In the genomic region with DNA sequence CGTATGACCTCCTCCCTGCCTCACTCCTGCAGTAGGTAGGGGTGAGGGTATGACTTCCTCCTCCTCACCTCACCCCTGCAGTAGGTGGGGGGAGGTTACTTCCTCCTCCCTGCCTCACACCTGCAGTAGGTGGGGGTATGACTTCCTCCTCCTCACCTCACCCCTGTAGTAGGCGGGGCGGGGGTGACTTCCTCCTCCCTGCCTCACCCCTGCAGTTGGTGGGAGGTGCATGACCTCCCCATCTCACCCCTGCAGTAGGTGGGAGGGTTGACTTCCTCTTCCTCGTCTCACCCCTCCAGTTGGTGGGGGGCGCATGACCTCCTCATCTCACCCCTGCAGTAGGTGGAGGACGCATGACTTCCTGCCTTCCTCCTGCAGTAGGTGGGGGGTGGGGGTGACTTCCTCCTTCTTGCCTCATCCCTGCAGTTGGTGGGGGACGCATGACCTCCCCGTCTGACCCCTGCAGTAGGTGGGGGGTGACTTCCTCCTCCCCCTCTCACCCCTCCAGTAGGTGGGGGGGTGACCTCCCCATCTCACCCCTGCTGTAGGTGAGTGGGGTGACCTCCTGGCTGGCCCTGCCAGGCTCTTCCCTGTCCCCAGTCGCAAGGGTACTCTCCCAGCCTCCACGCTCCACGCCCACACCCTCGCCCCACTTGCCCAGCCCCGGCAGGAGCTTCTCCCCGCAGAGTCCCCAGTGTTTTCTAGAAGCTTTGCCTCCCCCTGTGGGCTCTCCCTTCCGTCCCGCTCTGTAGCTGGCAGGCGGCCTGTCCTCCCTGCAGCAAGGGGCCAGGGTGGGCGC, we compare ENCODE assay signal across 1 cellular context.
TF ChIP-seq lines count a peak whose summit lies in the region.

No MANE protein-coding gene starts in this region.

TF ChIP-seq in GM12878, 131 proteins besides CTCF, POLR2A, EP300 and RAD21:
- peak; percentile 16; the same call in 1 of the 2 replicates for TF ChIP-seq SPI1 (IDR thresholded peaks at IDR 0.05; ENCODE audit: borderline replicate concordance, insufficient read depth, low read depth, low read length)
- TF ChIP-seq, protein P1, sequence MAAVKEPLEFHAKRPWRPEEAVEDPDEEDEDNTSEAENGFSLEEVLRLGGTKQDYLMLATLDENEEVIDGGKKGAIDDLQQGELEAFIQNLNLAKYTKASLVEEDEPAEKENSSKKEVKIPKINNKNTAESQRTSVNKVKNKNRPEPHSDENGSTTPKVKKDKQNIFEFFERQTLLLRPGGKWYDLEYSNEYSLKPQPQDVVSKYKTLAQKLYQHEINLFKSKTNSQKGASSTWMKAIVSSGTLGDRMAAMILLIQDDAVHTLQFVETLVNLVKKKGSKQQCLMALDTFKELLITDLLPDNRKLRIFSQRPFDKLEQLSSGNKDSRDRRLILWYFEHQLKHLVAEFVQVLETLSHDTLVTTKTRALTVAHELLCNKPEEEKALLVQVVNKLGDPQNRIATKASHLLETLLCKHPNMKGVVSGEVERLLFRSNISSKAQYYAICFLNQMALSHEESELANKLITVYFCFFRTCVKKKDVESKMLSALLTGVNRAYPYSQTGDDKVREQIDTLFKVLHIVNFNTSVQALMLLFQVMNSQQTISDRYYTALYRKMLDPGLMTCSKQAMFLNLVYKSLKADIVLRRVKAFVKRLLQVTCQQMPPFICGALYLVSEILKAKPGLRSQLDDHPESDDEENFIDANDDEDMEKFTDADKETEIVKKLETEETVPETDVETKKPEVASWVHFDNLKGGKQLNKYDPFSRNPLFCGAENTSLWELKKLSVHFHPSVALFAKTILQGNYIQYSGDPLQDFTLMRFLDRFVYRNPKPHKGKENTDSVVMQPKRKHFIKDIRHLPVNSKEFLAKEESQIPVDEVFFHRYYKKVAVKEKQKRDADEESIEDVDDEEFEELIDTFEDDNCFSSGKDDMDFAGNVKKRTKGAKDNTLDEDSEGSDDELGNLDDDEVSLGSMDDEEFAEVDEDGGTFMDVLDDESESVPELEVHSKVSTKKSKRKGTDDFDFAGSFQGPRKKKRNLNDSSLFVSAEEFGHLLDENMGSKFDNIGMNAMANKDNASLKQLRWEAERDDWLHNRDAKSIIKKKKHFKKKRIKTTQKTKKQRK (IDR thresholded peaks at IDR 0.05; ENCODE audit: low read depth, low read length): no peak
- peak; percentile 40; the same call in 1 of the 2 replicates for TF ChIP-seq NR2F1 (conservative IDR thresholded peaks at IDR 0.05)
- TF ChIP-seq, protein P2, sequence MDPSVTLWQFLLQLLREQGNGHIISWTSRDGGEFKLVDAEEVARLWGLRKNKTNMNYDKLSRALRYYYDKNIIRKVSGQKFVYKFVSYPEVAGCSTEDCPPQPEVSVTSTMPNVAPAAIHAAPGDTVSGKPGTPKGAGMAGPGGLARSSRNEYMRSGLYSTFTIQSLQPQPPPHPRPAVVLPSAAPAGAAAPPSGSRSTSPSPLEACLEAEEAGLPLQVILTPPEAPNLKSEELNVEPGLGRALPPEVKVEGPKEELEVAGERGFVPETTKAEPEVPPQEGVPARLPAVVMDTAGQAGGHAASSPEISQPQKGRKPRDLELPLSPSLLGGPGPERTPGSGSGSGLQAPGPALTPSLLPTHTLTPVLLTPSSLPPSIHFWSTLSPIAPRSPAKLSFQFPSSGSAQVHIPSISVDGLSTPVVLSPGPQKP (IDR thresholded peaks at IDR 0.05; ENCODE audit: low read depth, low read length): no peak
- no peak for TF ChIP-seq EED (IDR thresholded peaks at IDR 0.05; ENCODE audit: low read depth)
- no peak for TF ChIP-seq SIN3A (IDR thresholded peaks at IDR 0.05; ENCODE audit: low read depth, low read length)
- TF ChIP-seq HDAC2 (IDR thresholded peaks at IDR 0.05): no peak
- TF ChIP-seq KLF5 (IDR thresholded peaks at IDR 0.05; ENCODE audit: partially characterized antibody): no peak
- 0 out of 4 replicates have a peak, but pooled peaks of 1 of the 2 experiments have one; percentile 13 for TF ChIP-seq ETV6 (conservative IDR thresholded peaks at IDR 0.05 in 1 of 2, IDR thresholded peaks at IDR 0.05 in 1 of 2; ENCODE audit: borderline replicate concordance in 1 of 2, low read depth in 1 of 2)
